ENCODE assay signal across 16 cellular contexts in the genomic region with DNA sequence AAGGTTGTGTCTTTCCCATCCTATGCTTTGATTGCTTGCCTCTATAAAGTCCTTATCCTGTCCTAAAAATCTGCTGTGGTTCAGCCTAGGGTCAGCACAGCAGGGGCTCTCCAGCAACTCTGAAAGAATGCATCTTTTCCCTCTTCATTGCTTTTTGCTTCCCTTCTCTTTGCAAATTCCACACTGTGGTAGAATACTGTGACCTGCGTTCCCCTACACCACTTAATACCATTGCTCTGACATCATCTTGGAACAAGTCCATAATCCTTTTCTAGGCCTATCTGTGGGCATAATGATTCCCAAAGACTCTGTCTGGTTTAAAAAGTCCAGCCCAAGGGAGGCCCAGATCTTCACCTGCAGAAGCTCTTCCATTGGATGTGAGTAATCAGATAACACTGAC.
DNase-seq lines count a peak whose midpoint lies in the region; ATAC-seq and TF ChIP-seq lines count a peak whose summit lies in the region.
"Had no signal": no experiment of that assay in that cellular context is flagged by ENCODE, and none has a peak within 500 bp of the region (broad histone marks: within the 10 kb centered on the region; RNA-seq: fewer than 3 reads in every experiment).

No MANE protein-coding gene starts in this region.

- peak overlapping the region; percentile 40 for H3K27ac ChIP-seq in fibroblast of lung (ENCODE audit: insufficient read depth, low read length)
- H3K27ac ChIP-seq: tibial nerve had no signal

- no peaks in the 10 kb centered on the region for H3K27me3 ChIP-seq in fibroblast of lung (ENCODE audit: control insufficient read depth, insufficient read depth, low read length)
- peaks cover 9% of the 10 kb centered on the region for H3K27me3 ChIP-seq in HAP-1 (ENCODE audit: low read depth)
- H3K27me3 ChIP-seq: tibial nerve had no signal

- H3K79me2 ChIP-seq in fibroblast of lung (ENCODE audit: control insufficient read depth, insufficient read depth, low read length): no peaks in the 10 kb centered on the region

- H3K4me1 ChIP-seq in fibroblast of lung (ENCODE audit: control insufficient read depth, extremely low read depth, insufficient read depth, low read length) (peaks cover 15% of the 10 kb centered on the region), HAP-1 (no peaks in the 10 kb centered on the region)

- H3K4me2 ChIP-seq in fibroblast of lung (ENCODE audit: extremely low read depth, insufficient read depth, low read length): no peak overlapping the region

- intact Hi-C loops in activated naive CD4-positive, alpha-beta T cell treated with anti-CD3 and anti-CD28 coated beads for 36 hours (cut with micrococcal nuclease): no loop called here

- in situ Hi-C loops in HAP-1 (cut with MboI; ENCODE audit: low sequenced_read_pairs): no loop called here

- TF ChIP-seq CTCF in fibroblast of lung (conservative IDR thresholded peaks at IDR 0.05 in 1 of 2, IDR thresholded peaks at IDR 0.05 in 1 of 2; ENCODE audit: low read depth in 1 of 2, low read length in 2 of 2): no peak

- no peak overlapping the region for H3K27ac Mint-ChIP-seq in activated naive CD4-positive, alpha-beta T cell treated with anti-CD3 and anti-CD28 coated beads for 36 hours
- H3K27ac Mint-ChIP-seq: activated naive CD8-positive, alpha-beta T cell treated with anti-CD3 and anti-CD28 coated beads, Interleukin-2, amount 10 ng/mL, durations not matched to agents 7 days and 5 days; naive thymus-derived CD4-positive, alpha-beta T cell had no signal

- H3K9me3 ChIP-seq in fibroblast of lung (ENCODE audit: control insufficient read depth, insufficient read depth, low read depth, low read length) (no peaks in the 10 kb centered on the region), HAP-1 (no peaks in the 10 kb centered on the region)
- H3K9me3 ChIP-seq: tibial nerve had no signal

- no peaks in the 10 kb centered on the region for H3K36me3 Mint-ChIP-seq in activated naive CD4-positive, alpha-beta T cell treated with anti-CD3 and anti-CD28 coated beads for 36 hours (ENCODE audit: low read depth)
- H3K36me3 Mint-ChIP-seq: activated naive CD8-positive, alpha-beta T cell treated with anti-CD3 and anti-CD28 coated beads, Interleukin-2, amount 10 ng/mL, durations not matched to agents 7 days and 5 days had no signal

- ATAC-seq in GM19395 (IDR thresholded peaks at IDR 0.05; ENCODE audit: unreplicated experiment): no peak
- ATAC-seq: naive thymus-derived CD4-positive, alpha-beta T cell had no signal

- no peaks in the 10 kb centered on the region for H4K20me1 ChIP-seq in fibroblast of lung (ENCODE audit: control insufficient read depth, extremely low read depth, insufficient read depth, low read length)

- H3K4me1 Mint-ChIP-seq in activated naive CD4-positive, alpha-beta T cell treated with anti-CD3 and anti-CD28 coated beads for 36 hours (ENCODE audit: low read depth): no peaks in the 10 kb centered on the region
- H3K4me1 Mint-ChIP-seq: activated naive CD8-positive, alpha-beta T cell treated with anti-CD3 and anti-CD28 coated beads, Interleukin-2, amount 10 ng/mL, durations not matched to agents 7 days and 5 days; naive thymus-derived CD4-positive, alpha-beta T cell had no signal

- peaks cover 6% of the 10 kb centered on the region for H3K36me3 ChIP-seq in fibroblast of lung (ENCODE audit: control insufficient read depth, insufficient read depth, low read length)
- H3K36me3 ChIP-seq in HAP-1 (replicated peaks): no peaks in the 10 kb centered on the region

- no peaks in the 10 kb centered on the region for H3K9me3 Mint-ChIP-seq in activated naive CD4-positive, alpha-beta T cell treated with anti-CD3 and anti-CD28 coated beads for 36 hours
- H3K9me3 Mint-ChIP-seq: activated naive CD8-positive, alpha-beta T cell treated with anti-CD3 and anti-CD28 coated beads, Interleukin-2, amount 10 ng/mL, durations not matched to agents 7 days and 5 days had no signal

- H2AFZ ChIP-seq in fibroblast of lung (ENCODE audit: low read length): no peak overlapping the region

- H3K4me3 ChIP-seq in fibroblast of lung (replicated peaks in 1 of 4; ENCODE audit: control extremely low read depth in 1 of 4, insufficient read depth in 1 of 4, low read depth in 3 of 4, low read length in 4 of 4): no peak overlapping the region
- H3K4me3 ChIP-seq in HAP-1: no peak overlapping the region
- H3K4me3 ChIP-seq: tibial nerve had no signal

- H3K9ac ChIP-seq in fibroblast of lung (ENCODE audit: insufficient read depth, low read length): no peak overlapping the region

- CTCF ChIA-PET in activated naive CD4-positive, alpha-beta T cell treated with anti-CD3 and anti-CD28 coated beads for 36 hours (lab: Charles Lee): interaction anchor here (1.2 kb wide), 1 partner anchor 13 kb away, joined by 4 read pairs; no protein-coding TSS in a partner anchor

- DNase-seq in EL (peak; percentile 97), RPMI7951 (ENCODE audit: low read depth) (peak; percentile 84), fibroblast of lung (ENCODE audit: low read depth in 2 of 2) (peak; percentile 70 to 94), renal cortical epithelial cell (ENCODE audit: low read depth) (peak; percentile 90), HAP-1 (ENCODE audit: low spot score in 2 of 2) (no peak), HuH-7 (ENCODE audit: low spot score) (no peak)
- no peak for DNase-seq in activated naive CD4-positive, alpha-beta T cell treated with anti-CD3 and anti-CD28 coated beads for 36 hours
- DNase-seq: activated CD4-positive, alpha-beta T cell treated with anti-CD3 and anti-CD28 coated beads, Interleukin-2, amount 50 U/mL, for 1 hour; activated naive CD8-positive, alpha-beta T cell treated with anti-CD3 and anti-CD28 coated beads, Interleukin-2, amount 10 ng/mL, durations not matched to agents 7 days and 5 days; DMS153; naive thymus-derived CD4-positive, alpha-beta T cell; NCI-H1105 treated with DMSO at 0.1 percent for 48 hours; RPMI8226; stimulated activated CD4-positive, alpha-beta T cell treated with anti-CD3 and anti-CD28 coated beads, Interleukin-4, amount 100 ng/mL, for 24 hours had no signal

- H3K4me3 Mint-ChIP-seq in activated naive CD4-positive, alpha-beta T cell treated with anti-CD3 and anti-CD28 coated beads for 36 hours: no peak overlapping the region
- H3K4me3 Mint-ChIP-seq: activated naive CD8-positive, alpha-beta T cell treated with anti-CD3 and anti-CD28 coated beads, Interleukin-2, amount 10 ng/mL, durations not matched to agents 7 days and 5 days; naive thymus-derived CD4-positive, alpha-beta T cell had no signal

- H3K27me3 Mint-ChIP-seq in activated naive CD4-positive, alpha-beta T cell treated with anti-CD3 and anti-CD28 coated beads for 36 hours (ENCODE audit: low read depth): peaks cover 6% of the 10 kb centered on the region

Comparison
In these comparisons a context has a peak if more than half of its experiments do, and no peak if none do; other contexts are left out.
1. DNase-seq: peak in EL (single experiment), RPMI7951 (single experiment), fibroblast of lung (2 of 2) and renal cortical epithelial cell (single experiment); none in HAP-1 (0 of 2), HuH-7 (single experiment) and activated naive CD4-positive, alpha-beta T cell treated with anti-CD3 and anti-CD28 coated beads for 36 hours (single experiment).